ENCODE assay signal across 37 cellular contexts in the genomic region with DNA sequence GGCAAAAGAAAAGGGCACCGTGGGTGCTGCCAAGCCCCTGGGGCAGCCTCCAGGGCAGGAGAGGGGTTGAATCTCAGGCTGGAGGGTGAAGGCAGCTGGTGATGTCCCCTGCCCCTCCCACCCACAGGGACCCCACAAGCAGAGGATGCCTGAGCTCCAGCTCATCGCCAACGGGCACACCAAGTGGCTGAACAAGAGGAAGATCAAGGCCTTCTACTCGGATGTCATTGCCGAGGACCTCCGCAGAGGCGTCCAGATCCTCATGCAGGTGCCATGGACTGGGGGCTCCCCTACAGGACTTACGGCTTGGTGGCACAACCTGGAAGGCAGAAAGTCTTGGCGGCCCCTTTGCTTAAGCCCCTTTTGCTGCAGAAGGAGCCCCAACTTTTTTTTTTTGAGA. TPM values are rescaled to one million over a fixed set of nuclear protein-coding genes. Genes with fewer than 3 reads are reported as not detected.
"Had no signal": no experiment of that assay in that cellular context is flagged by ENCODE, and none has a peak within 500 bp of the region (broad histone marks: within the 10 kb centered on the region; RNA-seq: fewer than 3 reads in every experiment).

No MANE protein-coding gene starts in this region.

- H3K4me2 ChIP-seq: KMS-11 had no signal

- H3K4me3 ChIP-seq: MG63 had no signal

- H3K9me3 ChIP-seq: MG63 had no signal

- DNase-seq: Karpas-422, Kasumi-1, MG63, MM.1S, MV-4-11, NCI-H1048, NCI-H1092, NCI-H1092 treated with DMSO at 0.1 percent for 48 hours, NCI-H1105, NCI-H1105 treated with DMSO at 0.1 percent for 48 hours, NCI-H1417, NCI-H1417 treated with DMSO at 0.1 percent for 48 hours, NCI-H1436, NCI-H1436 treated with DMSO at 0.1 percent for 48 hours, NCI-H146, NCI-H1694, NCI-H1694 treated with DMSO at 0.1 percent for 48 hours, NCI-H187, NCI-H187 treated with DMSO at 0.1 percent for 48 hours, NCI-H1930, NCI-H2029, NCI-H2029 treated with DMSO at 0.1 percent for 48 hours, NCI-H2081, NCI-H2081 treated with DMSO at 0.1 percent for 48 hours, NCI-H2107, NCI-H2171, NCI-H2171 treated with DMSO at 0.1 percent for 48 hours, NCI-H2227 treated with DMSO at 0.1 percent for 48 hours, NCI-H226, NCI-H345, NCI-H446, NCI-H446 treated with DMSO at 0.1 percent for 48 hours, NCI-H510A had no signal

- H3K27me3 ChIP-seq: MG63 had no signal

- H3K27ac ChIP-seq: KMS-11 had no signal

- H3K36me3 ChIP-seq: MG63 had no signal

RNA-seq across cellular contexts. Expression of gene SLC12A3, which starts 21.8 kb away (rescaled TPM):
- total RNA-seq: M059J, MCF 10A, NCI-H460 had no signal
